1 cellular context compared by ENCODE assay signal in the genomic region with DNA sequence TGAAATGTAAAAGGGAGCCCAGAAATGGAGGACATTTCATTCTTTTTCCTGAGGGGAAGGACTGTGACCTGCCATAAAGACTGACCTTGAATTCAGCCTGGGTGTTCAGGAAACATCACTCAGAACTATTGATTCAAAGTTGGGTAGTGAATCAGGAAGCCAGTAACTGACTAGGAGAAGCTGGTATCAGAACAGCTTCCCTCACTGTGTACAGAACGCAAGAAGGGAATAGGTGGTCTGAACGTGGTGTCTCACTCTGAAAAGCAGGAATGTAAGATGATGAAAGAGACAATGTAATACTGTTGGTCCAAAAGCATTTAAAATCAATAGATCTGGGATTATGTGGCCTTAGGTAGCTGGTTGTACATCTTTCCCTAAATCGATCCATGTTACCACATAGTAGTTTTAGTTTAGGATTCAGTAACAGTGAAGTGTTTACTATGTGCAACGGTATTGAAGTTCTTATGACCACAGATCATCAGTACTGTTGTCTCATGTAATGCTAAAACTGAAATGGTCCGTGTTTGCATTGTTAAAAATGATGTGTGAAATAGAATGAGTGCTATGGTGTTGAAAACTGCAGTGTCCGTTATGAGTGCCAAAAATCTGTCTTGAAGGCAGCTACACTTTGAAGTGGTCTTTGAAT.
TF ChIP-seq lines count a peak whose summit lies in the region.

No MANE protein-coding gene starts in this region.

TF ChIP-seq in A549, 52 proteins besides CTCF, POLR2A, EP300 and RAD21 (continued from another document):
- TF ChIP-seq HMGXB4 (CRISPR knock-in tag; IDR thresholded peaks at IDR 0.05; ENCODE audit: borderline replicate concordance) (no peak), ZNF302 (CRISPR knock-in tag; IDR thresholded peaks at IDR 0.05) (no peak), ZC3H11A (IDR thresholded peaks at IDR 0.05) (no peak), MYC (IDR thresholded peaks at IDR 0.05; ENCODE audit: borderline replicate concordance, low read length) (no peak), RCOR1 (IDR thresholded peaks at IDR 0.05; ENCODE audit: low read depth, low read length) (no peak), SREBF2 (IDR thresholded peaks at IDR 0.05) (no peak), JUN (IDR thresholded peaks at IDR 0.05) (no peak), E2F6 (IDR thresholded peaks at IDR 0.05; ENCODE audit: borderline replicate concordance, low read depth) (no peak), CBX8 (IDR thresholded peaks at IDR 0.05) (no peak)
